In the genomic region with DNA sequence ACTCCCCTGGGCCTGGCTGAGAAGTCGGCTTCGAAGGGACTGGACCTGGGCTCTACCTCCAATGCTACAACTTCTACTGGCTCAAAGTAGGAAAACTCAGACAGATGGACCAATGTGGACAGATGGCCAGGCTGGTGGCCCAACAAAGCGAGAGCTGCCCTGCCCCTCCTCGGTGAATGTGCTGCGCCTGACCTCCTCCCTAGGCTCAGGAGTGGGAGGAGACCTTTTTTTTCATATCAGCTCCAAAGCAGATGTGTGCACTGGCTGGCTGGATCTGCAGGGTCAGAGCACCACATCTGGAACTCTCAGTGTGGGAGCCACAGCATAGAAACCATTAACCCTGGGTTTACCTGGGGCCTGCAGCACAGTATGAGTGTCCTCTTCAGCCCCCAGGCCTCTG, we compare ENCODE assay signal across 1 cellular context.
TF ChIP-seq lines count a peak whose summit lies in the region.

No MANE protein-coding gene starts in this region.

TF ChIP-seq in K562, 482 proteins besides CTCF, POLR2A, EP300 and RAD21 (continued from another document and continues in another):
- TF ChIP-seq, protein P1, sequence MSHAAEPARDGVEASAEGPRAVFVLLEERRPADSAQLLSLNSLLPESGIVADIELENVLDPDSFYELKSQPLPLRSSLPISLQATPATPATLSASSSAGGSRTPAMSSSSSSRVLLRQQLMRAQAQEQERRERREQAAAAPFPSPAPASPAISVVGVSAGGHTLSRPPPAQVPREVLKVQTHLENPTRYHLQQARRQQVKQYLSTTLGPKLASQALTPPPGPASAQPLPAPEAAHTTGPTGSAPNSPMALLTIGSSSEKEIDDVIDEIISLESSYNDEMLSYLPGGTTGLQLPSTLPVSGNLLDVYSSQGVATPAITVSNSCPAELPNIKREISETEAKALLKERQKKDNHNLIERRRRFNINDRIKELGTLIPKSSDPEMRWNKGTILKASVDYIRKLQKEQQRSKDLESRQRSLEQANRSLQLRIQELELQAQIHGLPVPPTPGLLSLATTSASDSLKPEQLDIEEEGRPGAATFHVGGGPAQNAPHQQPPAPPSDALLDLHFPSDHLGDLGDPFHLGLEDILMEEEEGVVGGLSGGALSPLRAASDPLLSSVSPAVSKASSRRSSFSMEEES (CRISPR knock-in tag; IDR thresholded peaks at IDR 0.05), result no peak
- TF ChIP-seq NUFIP1 (IDR thresholded peaks at IDR 0.05; ENCODE audit: partially characterized antibody), result no peak
- TF ChIP-seq CBX8 (IDR thresholded peaks at IDR 0.05; ENCODE audit: borderline replicate concordance, extremely low read depth, low read depth, low read length, poor library complexity, severe bottlenecking), result no peak
- TF ChIP-seq GATAD2B (IDR thresholded peaks at IDR 0.05; ENCODE audit: borderline replicate concordance), result no peak
- TF ChIP-seq, protein P2, sequence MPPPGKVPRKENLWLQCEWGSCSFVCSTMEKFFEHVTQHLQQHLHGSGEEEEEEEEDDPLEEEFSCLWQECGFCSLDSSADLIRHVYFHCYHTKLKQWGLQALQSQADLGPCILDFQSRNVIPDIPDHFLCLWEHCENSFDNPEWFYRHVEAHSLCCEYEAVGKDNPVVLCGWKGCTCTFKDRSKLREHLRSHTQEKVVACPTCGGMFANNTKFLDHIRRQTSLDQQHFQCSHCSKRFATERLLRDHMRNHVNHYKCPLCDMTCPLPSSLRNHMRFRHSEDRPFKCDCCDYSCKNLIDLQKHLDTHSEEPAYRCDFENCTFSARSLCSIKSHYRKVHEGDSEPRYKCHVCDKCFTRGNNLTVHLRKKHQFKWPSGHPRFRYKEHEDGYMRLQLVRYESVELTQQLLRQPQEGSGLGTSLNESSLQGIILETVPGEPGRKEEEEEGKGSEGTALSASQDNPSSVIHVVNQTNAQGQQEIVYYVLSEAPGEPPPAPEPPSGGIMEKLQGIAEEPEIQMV (tag; conservative IDR thresholded peaks at IDR 0.05; ENCODE audit: low read depth), result no peak
- TF ChIP-seq ZKSCAN8 (CRISPR knock-in tag; IDR thresholded peaks at IDR 0.05), result no peak
- TF ChIP-seq, protein P3, sequence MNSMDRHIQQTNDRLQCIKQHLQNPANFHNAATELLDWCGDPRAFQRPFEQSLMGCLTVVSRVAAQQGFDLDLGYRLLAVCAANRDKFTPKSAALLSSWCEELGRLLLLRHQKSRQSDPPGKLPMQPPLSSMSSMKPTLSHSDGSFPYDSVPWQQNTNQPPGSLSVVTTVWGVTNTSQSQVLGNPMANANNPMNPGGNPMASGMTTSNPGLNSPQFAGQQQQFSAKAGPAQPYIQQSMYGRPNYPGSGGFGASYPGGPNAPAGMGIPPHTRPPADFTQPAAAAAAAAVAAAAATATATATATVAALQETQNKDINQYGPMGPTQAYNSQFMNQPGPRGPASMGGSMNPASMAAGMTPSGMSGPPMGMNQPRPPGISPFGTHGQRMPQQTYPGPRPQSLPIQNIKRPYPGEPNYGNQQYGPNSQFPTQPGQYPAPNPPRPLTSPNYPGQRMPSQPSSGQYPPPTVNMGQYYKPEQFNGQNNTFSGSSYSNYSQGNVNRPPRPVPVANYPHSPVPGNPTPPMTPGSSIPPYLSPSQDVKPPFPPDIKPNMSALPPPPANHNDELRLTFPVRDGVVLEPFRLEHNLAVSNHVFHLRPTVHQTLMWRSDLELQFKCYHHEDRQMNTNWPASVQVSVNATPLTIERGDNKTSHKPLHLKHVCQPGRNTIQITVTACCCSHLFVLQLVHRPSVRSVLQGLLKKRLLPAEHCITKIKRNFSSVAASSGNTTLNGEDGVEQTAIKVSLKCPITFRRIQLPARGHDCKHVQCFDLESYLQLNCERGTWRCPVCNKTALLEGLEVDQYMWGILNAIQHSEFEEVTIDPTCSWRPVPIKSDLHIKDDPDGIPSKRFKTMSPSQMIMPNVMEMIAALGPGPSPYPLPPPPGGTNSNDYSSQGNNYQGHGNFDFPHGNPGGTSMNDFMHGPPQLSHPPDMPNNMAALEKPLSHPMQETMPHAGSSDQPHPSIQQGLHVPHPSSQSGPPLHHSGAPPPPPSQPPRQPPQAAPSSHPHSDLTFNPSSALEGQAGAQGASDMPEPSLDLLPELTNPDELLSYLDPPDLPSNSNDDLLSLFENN (IDR thresholded peaks at IDR 0.05; ENCODE audit: low read depth in 2 of 2, low read length in 2 of 2), result peak in 1 of 2 experiments; percentile 75; a peak in 1 of 4 replicates
- TF ChIP-seq HEY1 (CRISPR knock-in tag; IDR thresholded peaks at IDR 0.05; ENCODE audit: borderline replicate concordance), result no peak
- no peak for TF ChIP-seq ZNF324 (CRISPR knock-in tag; IDR thresholded peaks at IDR 0.05)
- TF ChIP-seq, protein P4, sequence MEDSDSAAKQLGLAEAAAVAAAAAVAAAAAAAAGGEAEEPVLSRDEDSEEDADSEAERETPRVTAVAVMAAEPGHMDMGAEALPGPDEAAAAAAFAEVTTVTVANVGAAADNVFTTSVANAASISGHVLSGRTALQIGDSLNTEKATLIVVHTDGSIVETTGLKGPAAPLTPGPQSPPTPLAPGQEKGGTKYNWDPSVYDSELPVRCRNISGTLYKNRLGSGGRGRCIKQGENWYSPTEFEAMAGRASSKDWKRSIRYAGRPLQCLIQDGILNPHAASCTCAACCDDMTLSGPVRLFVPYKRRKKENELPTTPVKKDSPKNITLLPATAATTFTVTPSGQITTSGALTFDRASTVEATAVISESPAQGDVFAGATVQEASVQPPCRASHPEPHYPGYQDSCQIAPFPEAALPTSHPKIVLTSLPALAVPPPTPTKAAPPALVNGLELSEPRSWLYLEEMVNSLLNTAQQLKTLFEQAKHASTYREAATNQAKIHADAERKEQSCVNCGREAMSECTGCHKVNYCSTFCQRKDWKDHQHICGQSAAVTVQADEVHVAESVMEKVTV (CRISPR knock-in tag; IDR thresholded peaks at IDR 0.05), result no peak
- no peak for TF ChIP-seq CBX5 (IDR thresholded peaks at IDR 0.05; ENCODE audit: borderline replicate concordance, low read depth)
- TF ChIP-seq NR1H2 (CRISPR knock-in tag; IDR thresholded peaks at IDR 0.05), result no peak
- TF ChIP-seq PHF8 (IDR thresholded peaks at IDR 0.05; ENCODE audit: borderline replicate concordance, low read length), result no peak
- no peak for TF ChIP-seq SNIP1 (IDR thresholded peaks at IDR 0.05; ENCODE audit: low read depth)
- TF ChIP-seq SMARCC2 (IDR thresholded peaks at IDR 0.05; ENCODE audit: low read depth), result no peak
- no peak for TF ChIP-seq FOXM1 (IDR thresholded peaks at IDR 0.05; ENCODE audit: low read depth)
- no peak for TF ChIP-seq FOXM1 (CRISPR knock-in tag; IDR thresholded peaks at IDR 0.05; ENCODE audit: low read depth)
- TF ChIP-seq, protein P5, sequence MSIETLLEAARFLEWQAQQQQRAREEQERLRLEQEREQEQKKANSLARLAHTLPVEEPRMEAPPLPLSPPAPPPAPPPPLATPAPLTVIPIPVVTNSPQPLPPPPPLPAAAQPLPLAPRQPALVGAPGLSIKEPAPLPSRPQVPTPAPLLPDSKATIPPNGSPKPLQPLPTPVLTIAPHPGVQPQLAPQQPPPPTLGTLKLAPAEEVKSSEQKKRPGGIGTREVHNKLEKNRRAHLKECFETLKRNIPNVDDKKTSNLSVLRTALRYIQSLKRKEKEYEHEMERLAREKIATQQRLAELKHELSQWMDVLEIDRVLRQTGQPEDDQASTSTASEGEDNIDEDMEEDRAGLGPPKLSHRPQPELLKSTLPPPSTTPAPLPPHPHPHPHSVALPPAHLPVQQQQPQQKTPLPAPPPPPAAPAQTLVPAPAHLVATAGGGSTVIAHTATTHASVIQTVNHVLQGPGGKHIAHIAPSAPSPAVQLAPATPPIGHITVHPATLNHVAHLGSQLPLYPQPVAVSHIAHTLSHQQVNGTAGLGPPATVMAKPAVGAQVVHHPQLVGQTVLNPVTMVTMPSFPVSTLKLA (conservative IDR thresholded peaks at IDR 0.05), result no peak
- peak; percentile 46 to 62 for TF ChIP-seq NRF1 (conservative IDR thresholded peaks at IDR 0.05 in 1 of 2, IDR thresholded peaks at IDR 0.05 in 1 of 2)
- peak; percentile 39; the same call in 1 of the 2 replicates for TF ChIP-seq SMARCA4 (IDR thresholded peaks at IDR 0.05)
- TF ChIP-seq, protein P6, sequence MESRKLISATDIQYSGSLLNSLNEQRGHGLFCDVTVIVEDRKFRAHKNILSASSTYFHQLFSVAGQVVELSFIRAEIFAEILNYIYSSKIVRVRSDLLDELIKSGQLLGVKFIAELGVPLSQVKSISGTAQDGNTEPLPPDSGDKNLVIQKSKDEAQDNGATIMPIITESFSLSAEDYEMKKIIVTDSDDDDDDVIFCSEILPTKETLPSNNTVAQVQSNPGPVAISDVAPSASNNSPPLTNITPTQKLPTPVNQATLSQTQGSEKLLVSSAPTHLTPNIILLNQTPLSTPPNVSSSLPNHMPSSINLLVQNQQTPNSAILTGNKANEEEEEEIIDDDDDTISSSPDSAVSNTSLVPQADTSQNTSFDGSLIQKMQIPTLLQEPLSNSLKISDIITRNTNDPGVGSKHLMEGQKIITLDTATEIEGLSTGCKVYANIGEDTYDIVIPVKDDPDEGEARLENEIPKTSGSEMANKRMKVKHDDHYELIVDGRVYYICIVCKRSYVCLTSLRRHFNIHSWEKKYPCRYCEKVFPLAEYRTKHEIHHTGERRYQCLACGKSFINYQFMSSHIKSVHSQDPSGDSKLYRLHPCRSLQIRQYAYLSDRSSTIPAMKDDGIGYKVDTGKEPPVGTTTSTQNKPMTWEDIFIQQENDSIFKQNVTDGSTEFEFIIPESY (CRISPR knock-in tag; IDR thresholded peaks at IDR 0.05), result 0 out of 2 replicates have a peak, but pooled peaks have one; percentile 17
- TF ChIP-seq, protein P7, sequence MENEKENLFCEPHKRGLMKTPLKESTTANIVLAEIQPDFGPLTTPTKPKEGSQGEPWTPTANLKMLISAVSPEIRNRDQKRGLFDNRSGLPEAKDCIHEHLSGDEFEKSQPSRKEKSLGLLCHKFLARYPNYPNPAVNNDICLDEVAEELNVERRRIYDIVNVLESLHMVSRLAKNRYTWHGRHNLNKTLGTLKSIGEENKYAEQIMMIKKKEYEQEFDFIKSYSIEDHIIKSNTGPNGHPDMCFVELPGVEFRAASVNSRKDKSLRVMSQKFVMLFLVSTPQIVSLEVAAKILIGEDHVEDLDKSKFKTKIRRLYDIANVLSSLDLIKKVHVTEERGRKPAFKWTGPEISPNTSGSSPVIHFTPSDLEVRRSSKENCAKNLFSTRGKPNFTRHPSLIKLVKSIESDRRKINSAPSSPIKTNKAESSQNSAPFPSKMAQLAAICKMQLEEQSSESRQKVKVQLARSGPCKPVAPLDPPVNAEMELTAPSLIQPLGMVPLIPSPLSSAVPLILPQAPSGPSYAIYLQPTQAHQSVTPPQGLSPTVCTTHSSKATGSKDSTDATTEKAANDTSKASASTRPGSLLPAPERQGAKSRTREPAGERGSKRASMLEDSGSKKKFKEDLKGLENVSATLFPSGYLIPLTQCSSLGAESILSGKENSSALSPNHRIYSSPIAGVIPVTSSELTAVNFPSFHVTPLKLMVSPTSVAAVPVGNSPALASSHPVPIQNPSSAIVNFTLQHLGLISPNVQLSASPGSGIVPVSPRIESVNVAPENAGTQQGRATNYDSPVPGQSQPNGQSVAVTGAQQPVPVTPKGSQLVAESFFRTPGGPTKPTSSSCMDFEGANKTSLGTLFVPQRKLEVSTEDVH (IDR thresholded peaks at IDR 0.05; ENCODE audit: low read depth, partially characterized antibody), result no peak
- TF ChIP-seq GTF2E2 (tag; IDR thresholded peaks at IDR 0.05), result no peak
- TF ChIP-seq ARID1B (IDR thresholded peaks at IDR 0.05), result peak; percentile 84
- no peak for TF ChIP-seq KLF10 (CRISPR knock-in tag; IDR thresholded peaks at IDR 0.05)
- TF ChIP-seq, protein P8, sequence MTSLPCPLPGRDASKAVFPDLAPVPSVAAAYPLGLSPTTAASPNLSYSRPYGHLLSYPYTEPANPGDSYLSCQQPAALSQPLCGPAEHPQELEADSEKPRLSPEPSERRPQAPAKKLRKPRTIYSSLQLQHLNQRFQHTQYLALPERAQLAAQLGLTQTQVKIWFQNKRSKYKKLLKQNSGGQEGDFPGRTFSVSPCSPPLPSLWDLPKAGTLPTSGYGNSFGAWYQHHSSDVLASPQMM (CRISPR knock-in tag; IDR thresholded peaks at IDR 0.05), result no peak
- TF ChIP-seq, protein P9, sequence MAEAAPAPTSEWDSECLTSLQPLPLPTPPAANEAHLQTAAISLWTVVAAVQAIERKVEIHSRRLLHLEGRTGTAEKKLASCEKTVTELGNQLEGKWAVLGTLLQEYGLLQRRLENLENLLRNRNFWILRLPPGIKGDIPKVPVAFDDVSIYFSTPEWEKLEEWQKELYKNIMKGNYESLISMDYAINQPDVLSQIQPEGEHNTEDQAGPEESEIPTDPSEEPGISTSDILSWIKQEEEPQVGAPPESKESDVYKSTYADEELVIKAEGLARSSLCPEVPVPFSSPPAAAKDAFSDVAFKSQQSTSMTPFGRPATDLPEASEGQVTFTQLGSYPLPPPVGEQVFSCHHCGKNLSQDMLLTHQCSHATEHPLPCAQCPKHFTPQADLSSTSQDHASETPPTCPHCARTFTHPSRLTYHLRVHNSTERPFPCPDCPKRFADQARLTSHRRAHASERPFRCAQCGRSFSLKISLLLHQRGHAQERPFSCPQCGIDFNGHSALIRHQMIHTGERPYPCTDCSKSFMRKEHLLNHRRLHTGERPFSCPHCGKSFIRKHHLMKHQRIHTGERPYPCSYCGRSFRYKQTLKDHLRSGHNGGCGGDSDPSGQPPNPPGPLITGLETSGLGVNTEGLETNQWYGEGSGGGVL (CRISPR knock-in tag; IDR thresholded peaks at IDR 0.05), result no peak
- TF ChIP-seq, protein P10, sequence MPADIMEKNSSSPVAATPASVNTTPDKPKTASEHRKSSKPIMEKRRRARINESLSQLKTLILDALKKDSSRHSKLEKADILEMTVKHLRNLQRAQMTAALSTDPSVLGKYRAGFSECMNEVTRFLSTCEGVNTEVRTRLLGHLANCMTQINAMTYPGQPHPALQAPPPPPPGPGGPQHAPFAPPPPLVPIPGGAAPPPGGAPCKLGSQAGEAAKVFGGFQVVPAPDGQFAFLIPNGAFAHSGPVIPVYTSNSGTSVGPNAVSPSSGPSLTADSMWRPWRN (IDR thresholded peaks at IDR 0.05; ENCODE audit: low read depth), result no peak
- no peak for TF ChIP-seq SMAD4 (CRISPR knock-in tag; conservative IDR thresholded peaks at IDR 0.05)
- peak in 1 of 2 experiments; percentile 46; a peak in 1 of 4 replicates for TF ChIP-seq KDM1A (IDR thresholded peaks at IDR 0.05)
- TF ChIP-seq, protein P11, sequence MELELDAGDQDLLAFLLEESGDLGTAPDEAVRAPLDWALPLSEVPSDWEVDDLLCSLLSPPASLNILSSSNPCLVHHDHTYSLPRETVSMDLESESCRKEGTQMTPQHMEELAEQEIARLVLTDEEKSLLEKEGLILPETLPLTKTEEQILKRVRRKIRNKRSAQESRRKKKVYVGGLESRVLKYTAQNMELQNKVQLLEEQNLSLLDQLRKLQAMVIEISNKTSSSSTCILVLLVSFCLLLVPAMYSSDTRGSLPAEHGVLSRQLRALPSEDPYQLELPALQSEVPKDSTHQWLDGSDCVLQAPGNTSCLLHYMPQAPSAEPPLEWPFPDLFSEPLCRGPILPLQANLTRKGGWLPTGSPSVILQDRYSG (tag; conservative IDR thresholded peaks at IDR 0.05; ENCODE audit: low read depth), result no peak
- no peak for TF ChIP-seq TSC22D4 (tag; IDR thresholded peaks at IDR 0.05)
- TF ChIP-seq, protein P12, sequence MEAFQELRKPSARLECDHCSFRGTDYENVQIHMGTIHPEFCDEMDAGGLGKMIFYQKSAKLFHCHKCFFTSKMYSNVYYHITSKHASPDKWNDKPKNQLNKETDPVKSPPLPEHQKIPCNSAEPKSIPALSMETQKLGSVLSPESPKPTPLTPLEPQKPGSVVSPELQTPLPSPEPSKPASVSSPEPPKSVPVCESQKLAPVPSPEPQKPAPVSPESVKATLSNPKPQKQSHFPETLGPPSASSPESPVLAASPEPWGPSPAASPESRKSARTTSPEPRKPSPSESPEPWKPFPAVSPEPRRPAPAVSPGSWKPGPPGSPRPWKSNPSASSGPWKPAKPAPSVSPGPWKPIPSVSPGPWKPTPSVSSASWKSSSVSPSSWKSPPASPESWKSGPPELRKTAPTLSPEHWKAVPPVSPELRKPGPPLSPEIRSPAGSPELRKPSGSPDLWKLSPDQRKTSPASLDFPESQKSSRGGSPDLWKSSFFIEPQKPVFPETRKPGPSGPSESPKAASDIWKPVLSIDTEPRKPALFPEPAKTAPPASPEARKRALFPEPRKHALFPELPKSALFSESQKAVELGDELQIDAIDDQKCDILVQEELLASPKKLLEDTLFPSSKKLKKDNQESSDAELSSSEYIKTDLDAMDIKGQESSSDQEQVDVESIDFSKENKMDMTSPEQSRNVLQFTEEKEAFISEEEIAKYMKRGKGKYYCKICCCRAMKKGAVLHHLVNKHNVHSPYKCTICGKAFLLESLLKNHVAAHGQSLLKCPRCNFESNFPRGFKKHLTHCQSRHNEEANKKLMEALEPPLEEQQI (IDR thresholded peaks at IDR 0.05), result no peak
